In the genomic region with DNA sequence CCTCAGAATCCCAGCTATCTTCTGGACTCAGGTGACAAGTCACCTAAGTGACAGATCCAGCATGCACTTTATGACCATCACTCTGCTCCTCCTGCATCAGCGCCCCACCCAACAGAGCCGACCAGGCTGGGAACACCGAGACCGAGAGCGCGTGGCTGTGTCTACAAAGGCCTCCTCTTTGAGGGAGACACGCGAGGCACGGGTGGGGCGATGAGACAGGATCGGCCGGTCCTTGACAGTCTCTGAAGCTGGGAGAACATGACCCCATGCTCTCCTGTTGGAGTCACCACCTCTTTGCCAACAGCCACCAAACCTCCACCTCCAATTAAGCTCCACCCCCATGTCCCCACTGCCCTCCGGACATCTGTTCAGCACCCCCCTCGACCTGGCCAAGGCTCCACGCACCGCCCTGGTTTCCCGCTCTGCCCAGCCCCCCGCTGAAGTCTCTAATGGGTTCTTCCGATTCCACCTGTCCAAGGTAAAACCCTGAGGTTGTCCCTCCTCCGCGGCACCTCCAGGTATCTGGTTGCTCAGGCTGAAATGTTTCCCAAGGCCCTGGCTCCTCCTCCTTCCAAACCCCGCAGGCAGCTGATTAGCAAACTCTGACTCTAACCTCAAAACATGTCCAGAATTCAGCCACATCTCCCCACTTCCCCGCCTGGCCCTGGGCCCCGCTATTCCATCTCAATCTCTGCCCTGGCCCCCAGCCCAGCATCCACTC, we compare ENCODE assay signal across 11 cellular contexts. TPM values are rescaled to one million over a fixed set of nuclear protein-coding genes. Genes with fewer than 3 reads are reported as not detected.
DNase-seq lines count a peak whose midpoint lies in the region; ATAC-seq, FAIRE-seq and TF ChIP-seq lines count a peak whose summit lies in the region.
"Had no signal": no experiment of that assay in that cellular context is flagged by ENCODE, and none has a peak within 500 bp of the region (broad histone marks: within the 10 kb centered on the region; RNA-seq: fewer than 3 reads in every experiment).

No MANE protein-coding gene starts in this region.

- H3K4me1 ChIP-seq in mammary epithelial cell (ENCODE audit: insufficient read depth, low read length) (peaks cover 12% of the 10 kb centered on the region), HepG2 (ENCODE audit: insufficient read depth, low read length) (peaks cover 35% of the 10 kb centered on the region)

- no peak for TF ChIP-seq CTCF in AG09319 (IDR thresholded peaks at IDR 0.05; ENCODE audit: low read depth, low read length)
- TF ChIP-seq CTCF in mammary epithelial cell (conservative IDR thresholded peaks at IDR 0.05 in 1 of 2, IDR thresholded peaks at IDR 0.05 in 1 of 2; ENCODE audit: extremely low read depth in 1 of 2, insufficient read depth in 1 of 2, low read depth in 1 of 2, low read length in 2 of 2): no peak
- TF ChIP-seq CTCF in HepG2 (CRISPR knock-in tag; IDR thresholded peaks at IDR 0.05): no peak

- H2AFZ ChIP-seq in mammary epithelial cell (ENCODE audit: low read depth, low read length) (no peak overlapping the region), HepG2 (ENCODE audit: low read length) (no peak overlapping the region)

- intact Hi-C loops in mammary epithelial cell (cut with micrococcal nuclease): no loop called here
- intact Hi-C loops in HepG2 (cut with micrococcal nuclease; ENCODE audit: unreplicated experiment): no loop called here

- TF ChIP-seq EP300 in HepG2 (IDR thresholded peaks at IDR 0.05; ENCODE audit: low read depth in 2 of 2, low read length in 2 of 2) (no peak), HepG2 (CRISPR knock-in tag; IDR thresholded peaks at IDR 0.05; ENCODE audit: borderline replicate concordance) (no peak)

- H4K20me1 ChIP-seq in mammary epithelial cell (ENCODE audit: insufficient read depth, low read length) (no peaks in the 10 kb centered on the region), HepG2 (ENCODE audit: insufficient read depth, low read length) (no peaks in the 10 kb centered on the region)

- DNase-seq in AG09319 (ENCODE audit: extremely low read depth, low read depth) (peak; percentile 28), HK-2 (ENCODE audit: unreplicated experiment) (peak; percentile 28), mammary epithelial cell (peak; percentile 67), HepG2 (ENCODE audit: low spot score) (peak; percentile 18), SK-N-DZ (ENCODE audit: low spot score) (no peak), OCI-M2 (lab: John Stamatoyannopoulos, UW; ENCODE audit: unreplicated experiment) (no peak), NCI-H526 treated with DMSO at 0.1 percent for 48 hours (lab: John Stamatoyannopoulos, UW) (no peak)
- DNase-seq: DMS153 had no signal

- H3K4me2 ChIP-seq in mammary epithelial cell (ENCODE audit: insufficient read depth, low read depth, low read length): no peak overlapping the region
- H3K4me2 ChIP-seq in HepG2 (ENCODE audit: low read depth, low read length): peak overlapping the region; percentile 52

- H3K79me2 ChIP-seq in mammary epithelial cell (ENCODE audit: insufficient read depth, low read length) (no peaks in the 10 kb centered on the region), HepG2 (ENCODE audit: insufficient read depth, low read length) (no peaks in the 10 kb centered on the region)

- H3K4me3 ChIP-seq in mammary epithelial cell (replicated peaks in 1 of 3; ENCODE audit: insufficient read depth in 1 of 3, low read depth in 2 of 3, low read length in 3 of 3) (no peak overlapping the region), HepG2 (replicated peaks in 1 of 3; ENCODE audit: insufficient read depth in 1 of 3, low read depth in 2 of 3, low read length in 3 of 3) (peak overlapping the region in 1 of 3 experiments; percentile 25; a peak in 2 of 6 replicates)
- H3K4me3 ChIP-seq: SK-N-MC had no signal

- dilution Hi-C loops in mammary epithelial cell (cut with HindIII; ENCODE audit: low sequenced_read_pairs): no loop called here

- H3K9ac ChIP-seq in mammary epithelial cell (ENCODE audit: insufficient read depth, low read length): no peak overlapping the region
- H3K9ac ChIP-seq in HepG2 (ENCODE audit: insufficient read depth, low read depth, low read length): no peak overlapping the region; the same call in 1 of the 2 replicates

- in situ Hi-C loops in mammary epithelial cell (cut with MboI; ENCODE audit: low sequenced_read_pairs in 2 of 2): no loop called here
- in situ Hi-C loops in HepG2 (cut with HindIII; ENCODE audit: extremely low pct_ligation_motif_present, low pct_unique_long_range_greater_than_20kb): no loop called here

- POLR2A ChIA-PET in HepG2 (lab: Yijun Ruan, JAX): interaction anchor here (1.3 to 1.7 kb wide), 2 partner anchors 9 to 41 kb away, joined by 3 to 5 read pairs; no protein-coding TSS in a partner anchor

- no peak for TF ChIP-seq RAD21 in HepG2 (CRISPR knock-in tag; IDR thresholded peaks at IDR 0.05)

- BruUV-seq in mammary epithelial cell (replicated peaks; lab: Mats Ljungman, UMichigan): no TSS peak
- BruUV-seq in HepG2 (replicated peaks; lab: Mats Ljungman, UMichigan): no TSS peak

- CTCF ChIA-PET in mammary epithelial cell (lab: Charles Lee; ENCODE audit: low non-redundant PET) (no interaction called here), HepG2 (lab: Yijun Ruan, JAX; ENCODE audit: low intra/inter-chr PET ratio, low total read pairs) (no interaction called here)

- no peak for FAIRE-seq in HepG2 (lab: Jason Lieb, UNC)
- FAIRE-seq: endothelial cell of umbilical vein had no signal

- H3K27ac ChIP-seq in mammary epithelial cell (ENCODE audit: insufficient read depth, low read depth, low read length) (no peak overlapping the region), HepG2 (ENCODE audit: extremely low read length, insufficient read depth, low read length) (no peak overlapping the region)
- H3K27ac ChIP-seq: SK-N-MC had no signal

- 54% methylated on average over 23 of the region's 24 CpGs for WGBS in mammary epithelial cell (ENCODE audit: low coverage, missing lambda C conversion rate)
- WGBS in HepG2 (ENCODE audit: low lambda C conversion rate): 35% methylated on average over 21 of the region's 24 CpGs

- H3K9me3 ChIP-seq in mammary epithelial cell (replicated peaks; ENCODE audit: insufficient read depth, low read length) (no peaks in the 10 kb centered on the region), HepG2 (ENCODE audit: low read length) (no peaks in the 10 kb centered on the region)

- H3K36me3 ChIP-seq in mammary epithelial cell (ENCODE audit: insufficient read depth, low read length) (peaks cover 13% of the 10 kb centered on the region), HepG2 (replicated peaks in 1 of 2; ENCODE audit: control insufficient read depth in 1 of 2, insufficient read depth in 2 of 2, low read length in 2 of 2) (peaks cover 0 to 5% of the 10 kb centered on the region in 2 experiments; a peak in 4 of 5 replicates)

- ATAC-seq in HepG2: peak; percentile 45
- no peak for ATAC-seq in HG03439 (IDR thresholded peaks at IDR 0.05; ENCODE audit: unreplicated experiment)

- TF ChIP-seq POLR2A in HepG2 (IDR thresholded peaks at IDR 0.05; ENCODE audit: insufficient read depth in 1 of 2, low read depth in 2 of 2, low read length in 2 of 2): no peak

- no peaks in the 10 kb centered on the region for H3K27me3 ChIP-seq in mammary epithelial cell (ENCODE audit: insufficient read depth, low read length)
- no peaks in the 10 kb centered on the region; a peak in 2 of 5 replicates for H3K27me3 ChIP-seq in HepG2 (ENCODE audit: control insufficient read depth in 1 of 2, insufficient read depth in 2 of 2, low read length in 2 of 2)

TF ChIP-seq in HepG2, 621 proteins besides CTCF, POLR2A, EP300 and RAD21 (continues in another document):
- TF ChIP-seq IKZF4 (CRISPR knock-in tag; IDR thresholded peaks at IDR 0.05; ENCODE audit: borderline replicate concordance, low read depth, not compliant biosample characterization) (no peak), SAP130 (CRISPR knock-in tag; IDR thresholded peaks at IDR 0.05; ENCODE audit: low read depth) (no peak), MBD4 (IDR thresholded peaks at IDR 0.05; ENCODE audit: borderline replicate concordance, low read length) (no peak), ZSCAN31 (CRISPR knock-in tag; IDR thresholded peaks at IDR 0.05; ENCODE audit: low read depth) (no peak), ZFP41 (CRISPR knock-in tag; IDR thresholded peaks at IDR 0.05; ENCODE audit: borderline replicate concordance) (no peak)

RNA-seq across cellular contexts. Expression of a gene that starts 31.5 kb away (rescaled TPM):
- total RNA-seq in mammary epithelial cell: 100 to 1,000 TPM; 310 to 486 TPM
- 739 TPM for polyA plus RNA-seq in mammary epithelial cell
- 315 TPM for polyA minus RNA-seq in mammary epithelial cell
- total RNA-seq in HepG2 (2016; rRNA removed; fragmentation: Illumina TruSeq; extraction: Trizol): 636 and 1,509 TPM in 2 replicates
- total RNA-seq in HepG2 (2016; cell fraction: cytosol; rRNA removed; fragmentation: Illumina TruSeq; extraction: Trizol; ENCODE audit: low read depth): 68.9 and 73.7 TPM in 2 replicates
- total RNA-seq in HepG2 (2016; cell fraction: insoluble cytoplasmic fraction; rRNA removed; fragmentation: Illumina TruSeq; extraction: Trizol): 651 and 1,441 TPM in 2 replicates
- total RNA-seq in HepG2 (2016; cell fraction: membrane; rRNA removed; fragmentation: Illumina TruSeq; extraction: Trizol): 133 and 157 TPM in 2 replicates
- 507 and 548 TPM in 2 replicates for total RNA-seq in HepG2 (2016; cell fraction: nucleus; rRNA removed; fragmentation: Illumina TruSeq; extraction: Trizol)
- polyA plus RNA-seq in HepG2 (2011; rRNA removed): 205 and 262 TPM in 2 replicates
- 127 and 221 TPM in 2 replicates for polyA plus RNA-seq in HepG2 (2011; cell fraction: cytosol; rRNA removed)
- polyA plus RNA-seq in HepG2 (2011; cell fraction: nucleus; rRNA removed): 46.7 and 79.9 TPM in 2 replicates
- polyA plus RNA-seq in HepG2 (2012): 319 and 504 TPM in 2 replicates
- 49.1 and 55.8 TPM in 2 replicates for polyA plus RNA-seq in HepG2 (2016; cell fraction: cytosol; fragmentation: Illumina TruSeq; extraction: Trizol; ENCODE audit: low read depth)
- polyA plus RNA-seq in HepG2 (2016; cell fraction: insoluble cytoplasmic fraction; fragmentation: Illumina TruSeq; extraction: Trizol; ENCODE audit: low read depth): 1,691 and 1,814 TPM in 2 replicates
- 108 and 125 TPM in 2 replicates for polyA plus RNA-seq in HepG2 (2016; cell fraction: membrane; fragmentation: Illumina TruSeq; extraction: Trizol; ENCODE audit: low read depth)
- 669 and 675 TPM in 2 replicates for polyA plus RNA-seq in HepG2 (2016; cell fraction: nucleus; fragmentation: Illumina TruSeq; extraction: Trizol; ENCODE audit: insufficient read depth, low read depth)
- polyA minus RNA-seq in HepG2 (2011; rRNA and poly(A)+ RNA removed; ENCODE audit: low replicate concordance): 117 and 458 TPM in 2 replicates
- polyA minus RNA-seq in HepG2 (2011; cell fraction: cytosol; rRNA and poly(A)+ RNA removed): 494 and 532 TPM in 2 replicates
- 134 and 221 TPM in 2 replicates for polyA minus RNA-seq in HepG2 (2011; cell fraction: nucleus; rRNA and poly(A)+ RNA removed)
- polyA plus RNA-seq in SK-N-DZ (2014; cell fraction: cytosol; rRNA removed): 134 and 201 TPM in 2 replicates
- polyA plus RNA-seq in SK-N-DZ (2014; cell fraction: nucleus; rRNA removed): 122 and 173 TPM in 2 replicates

Comparison
In these comparisons a context has a peak if more than half of its experiments do, and no peak if none do; other contexts are left out.
1. DNase-seq: peak in AG09319 (single experiment), HK-2 (single experiment), mammary epithelial cell (single experiment) and HepG2 (single experiment); none in SK-N-DZ (single experiment), OCI-M2 (single experiment) and NCI-H526 treated with DMSO at 0.1 percent for 48 hours (single experiment).